Comparison of ENCODE assay signal across 1 cellular context in the genomic region with DNA sequence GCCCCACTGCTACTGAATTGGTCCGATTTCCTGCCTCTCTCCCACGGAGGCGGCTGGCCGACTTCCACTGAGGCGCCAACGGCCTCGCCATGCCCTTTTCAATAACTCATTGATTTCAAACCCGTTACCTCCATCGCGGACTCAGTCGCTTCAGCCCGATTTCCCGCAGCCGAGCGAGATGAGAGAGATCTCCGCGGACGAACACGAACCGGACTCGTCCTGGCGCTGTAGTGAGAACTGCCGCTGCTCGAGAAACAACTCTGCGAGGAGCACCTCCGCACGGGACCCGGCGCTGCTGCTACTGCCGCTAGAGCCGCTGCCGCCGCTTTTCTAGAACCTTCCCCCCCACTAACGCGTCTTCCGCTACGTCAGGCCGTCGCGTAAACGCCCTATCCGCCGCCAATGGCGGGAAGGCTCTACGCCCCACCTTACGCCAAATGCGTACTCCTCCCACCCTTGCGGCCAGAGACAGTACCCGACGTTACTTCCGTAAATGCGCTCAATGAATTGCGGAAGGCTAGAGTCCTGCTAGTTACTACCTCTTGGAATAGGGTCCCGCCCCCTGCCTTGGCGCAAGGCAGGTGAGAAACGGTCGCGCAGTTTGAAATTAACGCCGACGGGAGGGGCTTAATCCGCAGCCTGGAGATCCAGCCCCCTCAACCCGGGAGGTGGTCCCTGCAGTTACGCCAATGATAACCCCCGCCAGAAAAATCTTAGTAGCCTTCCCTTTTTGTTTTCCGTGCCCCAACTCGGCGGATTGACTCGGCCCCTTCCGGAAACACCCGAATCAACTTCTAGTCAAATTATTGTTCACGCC.
TF ChIP-seq lines count a peak whose summit lies in the region.

Gene HNRNPA2B1 (minus strand): TSS at position 303 of the 817 bp plus-strand sequence. CDS start 169 bp downstream, at position 134.

TF ChIP-seq in HepG2, 621 proteins besides CTCF, POLR2A, EP300 and RAD21 (continued from another document and continues in another):
- TF ChIP-seq, protein P1, sequence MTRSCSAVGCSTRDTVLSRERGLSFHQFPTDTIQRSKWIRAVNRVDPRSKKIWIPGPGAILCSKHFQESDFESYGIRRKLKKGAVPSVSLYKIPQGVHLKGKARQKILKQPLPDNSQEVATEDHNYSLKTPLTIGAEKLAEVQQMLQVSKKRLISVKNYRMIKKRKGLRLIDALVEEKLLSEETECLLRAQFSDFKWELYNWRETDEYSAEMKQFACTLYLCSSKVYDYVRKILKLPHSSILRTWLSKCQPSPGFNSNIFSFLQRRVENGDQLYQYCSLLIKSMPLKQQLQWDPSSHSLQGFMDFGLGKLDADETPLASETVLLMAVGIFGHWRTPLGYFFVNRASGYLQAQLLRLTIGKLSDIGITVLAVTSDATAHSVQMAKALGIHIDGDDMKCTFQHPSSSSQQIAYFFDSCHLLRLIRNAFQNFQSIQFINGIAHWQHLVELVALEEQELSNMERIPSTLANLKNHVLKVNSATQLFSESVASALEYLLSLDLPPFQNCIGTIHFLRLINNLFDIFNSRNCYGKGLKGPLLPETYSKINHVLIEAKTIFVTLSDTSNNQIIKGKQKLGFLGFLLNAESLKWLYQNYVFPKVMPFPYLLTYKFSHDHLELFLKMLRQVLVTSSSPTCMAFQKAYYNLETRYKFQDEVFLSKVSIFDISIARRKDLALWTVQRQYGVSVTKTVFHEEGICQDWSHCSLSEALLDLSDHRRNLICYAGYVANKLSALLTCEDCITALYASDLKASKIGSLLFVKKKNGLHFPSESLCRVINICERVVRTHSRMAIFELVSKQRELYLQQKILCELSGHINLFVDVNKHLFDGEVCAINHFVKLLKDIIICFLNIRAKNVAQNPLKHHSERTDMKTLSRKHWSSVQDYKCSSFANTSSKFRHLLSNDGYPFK (CRISPR knock-in tag; IDR thresholded peaks at IDR 0.05; ENCODE audit: borderline replicate concordance): peak; percentile 31; the same call in 1 of the 2 replicates
- no peak for TF ChIP-seq HHEX (CRISPR knock-in tag; IDR thresholded peaks at IDR 0.05)
- TF ChIP-seq ZBTB39 (CRISPR knock-in tag; IDR thresholded peaks at IDR 0.05): no peak
- no peak; the same call in 1 of the 2 replicates for TF ChIP-seq RELA (CRISPR knock-in tag; IDR thresholded peaks at IDR 0.05)
- no peak for TF ChIP-seq CHD4 (IDR thresholded peaks at IDR 0.05; ENCODE audit: borderline replicate concordance, low read length)
- TF ChIP-seq SRSF4 (IDR thresholded peaks at IDR 0.05; ENCODE audit: low read depth, low read length, poor library complexity, severe bottlenecking): peak; percentile 10
- TF ChIP-seq HBP1 (CRISPR knock-in tag; IDR thresholded peaks at IDR 0.05; ENCODE audit: low read depth): peak; percentile 25; the same call in 1 of the 2 replicates
- TF ChIP-seq PHF21A (CRISPR knock-in tag; IDR thresholded peaks at IDR 0.05): peak; percentile 15
- TF ChIP-seq KLF11 (CRISPR knock-in tag; IDR thresholded peaks at IDR 0.05): peak; percentile 83
- TF ChIP-seq ZSCAN25 (CRISPR knock-in tag; IDR thresholded peaks at IDR 0.05): no peak
- peak; percentile 36 for TF ChIP-seq TOPORS (CRISPR knock-in tag; IDR thresholded peaks at IDR 0.05)
- peak; percentile 93; the same call in 1 of the 2 replicates for TF ChIP-seq ZNF513 (CRISPR knock-in tag; conservative IDR thresholded peaks at IDR 0.05)
- TF ChIP-seq, protein P2, sequence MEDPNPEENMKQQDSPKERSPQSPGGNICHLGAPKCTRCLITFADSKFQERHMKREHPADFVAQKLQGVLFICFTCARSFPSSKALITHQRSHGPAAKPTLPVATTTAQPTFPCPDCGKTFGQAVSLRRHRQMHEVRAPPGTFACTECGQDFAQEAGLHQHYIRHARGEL (CRISPR knock-in tag; IDR thresholded peaks at IDR 0.05): no peak
- peak; percentile 56; the same call in 1 of the 2 replicates for TF ChIP-seq KMT2A (CRISPR knock-in tag; IDR thresholded peaks at IDR 0.05)
- no peak for TF ChIP-seq RNF2 (conservative IDR thresholded peaks at IDR 0.05; ENCODE audit: low read depth)
- no peak for TF ChIP-seq ZNF460 (CRISPR knock-in tag; IDR thresholded peaks at IDR 0.05; ENCODE audit: borderline replicate concordance)
- TF ChIP-seq, protein P3, sequence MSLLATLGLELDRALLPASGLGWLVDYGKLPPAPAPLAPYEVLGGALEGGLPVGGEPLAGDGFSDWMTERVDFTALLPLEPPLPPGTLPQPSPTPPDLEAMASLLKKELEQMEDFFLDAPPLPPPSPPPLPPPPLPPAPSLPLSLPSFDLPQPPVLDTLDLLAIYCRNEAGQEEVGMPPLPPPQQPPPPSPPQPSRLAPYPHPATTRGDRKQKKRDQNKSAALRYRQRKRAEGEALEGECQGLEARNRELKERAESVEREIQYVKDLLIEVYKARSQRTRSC (CRISPR knock-in tag; IDR thresholded peaks at IDR 0.05; ENCODE audit: low read depth): no peak
- TF ChIP-seq ZKSCAN8 (CRISPR knock-in tag; IDR thresholded peaks at IDR 0.05; ENCODE audit: borderline replicate concordance): no peak; the same call in 1 of the 2 replicates
- peak; percentile 92 for TF ChIP-seq ZNF605 (CRISPR knock-in tag; IDR thresholded peaks at IDR 0.05)
- no peak for TF ChIP-seq KIAA2018 (CRISPR knock-in tag; IDR thresholded peaks at IDR 0.05; ENCODE audit: borderline replicate concordance)
- TF ChIP-seq ZBTB38 (CRISPR knock-in tag; IDR thresholded peaks at IDR 0.05): peak; percentile 35; the same call in 1 of the 2 replicates
- TF ChIP-seq ZFP36 (IDR thresholded peaks at IDR 0.05; ENCODE audit: borderline replicate concordance, low read depth, low read length, partially characterized antibody): no peak
- no peak; the same call in 1 of the 2 replicates for TF ChIP-seq HNF1B (CRISPR knock-in tag; IDR thresholded peaks at IDR 0.05)
- TF ChIP-seq, protein P4, sequence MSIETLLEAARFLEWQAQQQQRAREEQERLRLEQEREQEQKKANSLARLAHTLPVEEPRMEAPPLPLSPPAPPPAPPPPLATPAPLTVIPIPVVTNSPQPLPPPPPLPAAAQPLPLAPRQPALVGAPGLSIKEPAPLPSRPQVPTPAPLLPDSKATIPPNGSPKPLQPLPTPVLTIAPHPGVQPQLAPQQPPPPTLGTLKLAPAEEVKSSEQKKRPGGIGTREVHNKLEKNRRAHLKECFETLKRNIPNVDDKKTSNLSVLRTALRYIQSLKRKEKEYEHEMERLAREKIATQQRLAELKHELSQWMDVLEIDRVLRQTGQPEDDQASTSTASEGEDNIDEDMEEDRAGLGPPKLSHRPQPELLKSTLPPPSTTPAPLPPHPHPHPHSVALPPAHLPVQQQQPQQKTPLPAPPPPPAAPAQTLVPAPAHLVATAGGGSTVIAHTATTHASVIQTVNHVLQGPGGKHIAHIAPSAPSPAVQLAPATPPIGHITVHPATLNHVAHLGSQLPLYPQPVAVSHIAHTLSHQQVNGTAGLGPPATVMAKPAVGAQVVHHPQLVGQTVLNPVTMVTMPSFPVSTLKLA (IDR thresholded peaks at IDR 0.05): no peak
- TF ChIP-seq XRCC5 (optimal IDR thresholded peaks at IDR 0.05; ENCODE audit: low read length): no peak
- TF ChIP-seq KDM2A (CRISPR knock-in tag; IDR thresholded peaks at IDR 0.05; ENCODE audit: borderline replicate concordance, low read depth): peak; percentile 11; the same call in 1 of the 2 replicates
- TF ChIP-seq MYC (CRISPR knock-in tag; IDR thresholded peaks at IDR 0.05; ENCODE audit: borderline replicate concordance): peak; percentile 60
- TF ChIP-seq MTF1 (CRISPR knock-in tag; IDR thresholded peaks at IDR 0.05): peak; percentile 82; the same call in 1 of the 2 replicates
